In the genomic region with DNA sequence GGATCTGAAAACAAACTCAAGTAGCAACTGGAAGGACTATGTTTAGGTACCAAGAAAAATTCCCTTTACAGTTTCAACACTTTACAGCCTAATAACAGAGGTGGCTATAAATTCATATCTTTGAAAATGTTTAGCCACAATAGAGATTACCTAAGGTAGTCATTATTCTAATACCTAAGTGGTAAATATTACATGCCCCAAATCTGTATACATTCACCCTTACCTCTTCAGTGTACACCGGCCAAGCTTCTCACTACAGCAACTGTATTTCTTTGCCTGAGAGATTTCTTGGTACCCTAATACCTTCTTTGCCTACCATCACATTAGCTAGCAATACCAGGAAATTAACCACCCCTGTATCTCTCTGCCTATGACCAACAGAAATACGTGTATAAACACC, we compare ENCODE assay signal across 20 cellular contexts.
"Had no signal": no experiment of that assay in that cellular context is flagged by ENCODE, and none has a peak within 500 bp of the region (broad histone marks: within the 10 kb centered on the region; RNA-seq: fewer than 3 reads in every experiment).

No MANE protein-coding gene starts in this region.

- H3K36me3 ChIP-seq: MG63, SJCRH30 had no signal

- H3K4me3 ChIP-seq: MG63, SJCRH30 had no signal

- DNase-seq: KBM-7, MG63, NCI-H1092, NCI-H1105 treated with DMSO at 0.1 percent for 48 hours, NCI-H1417 treated with DMSO at 0.1 percent for 48 hours, NCI-H146, NCI-H1694 treated with DMSO at 0.1 percent for 48 hours, NCI-H1930, NCI-H2081, NCI-H2107, NCI-H2227 treated with DMSO at 0.1 percent for 48 hours, NCI-H524, NCI-H526 treated with DMSO at 0.1 percent for 48 hours, NCI-H774, PC-3, SHP77 treated with DMSO at 0.1 percent for 48 hours, SJCRH30 had no signal

- H3K9me3 ChIP-seq: MG63 had no signal

- H3K27me3 ChIP-seq: MG63, SJCRH30 had no signal

- ATAC-seq: Panc1, PC-3, SK-N-SH treated with all-trans-retinoic acid at 6 μM for 48 hours had no signal

- H3K27ac ChIP-seq: RWPE1, SJCRH30 had no signal

- H3K4me1 ChIP-seq: SJCRH30 had no signal
